Comparison of ENCODE assay signal across 11 cellular contexts in the genomic region with DNA sequence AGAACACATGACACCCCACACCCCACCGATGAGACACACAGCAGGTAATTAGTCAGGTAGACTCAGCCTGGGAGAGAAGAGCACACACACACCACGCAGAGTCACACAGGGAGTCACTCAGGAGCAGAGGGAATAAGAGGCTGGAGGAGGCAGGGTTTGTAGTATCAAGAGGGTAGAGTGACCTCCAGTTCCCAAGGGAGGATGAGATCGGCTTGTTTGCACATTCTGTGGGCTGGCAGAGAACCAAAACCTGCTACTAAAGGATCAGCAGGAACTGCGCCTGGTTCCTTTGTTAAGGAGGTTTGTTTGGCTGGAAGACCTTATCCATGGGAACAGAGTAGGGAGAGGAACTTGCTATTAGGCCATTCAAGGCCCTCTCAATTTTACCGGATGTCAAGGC.
DNase-seq lines count a peak whose midpoint lies in the region; ATAC-seq and TF ChIP-seq lines count a peak whose summit lies in the region.
"Had no signal": no experiment of that assay in that cellular context is flagged by ENCODE, and none has a peak within 500 bp of the region (broad histone marks: within the 10 kb centered on the region; RNA-seq: fewer than 3 reads in every experiment).

No MANE protein-coding gene starts in this region.

- H3K27ac Mint-ChIP-seq in H9 = no peak overlapping the region; a peak in 1 of 7 replicates
- no peak overlapping the region for H3K27ac Mint-ChIP-seq in WTC11
- H3K27ac Mint-ChIP-seq in neural progenitor cell = peak overlapping the region; percentile 71

- no peaks in the 10 kb centered on the region for H3F3A ChIP-seq in neural progenitor cell (ENCODE audit: low read depth)

- intact Hi-C loops in psoas muscle (cut with DNase I) = no loop called here

- H3K4me2 ChIP-seq in H9 (ENCODE audit: insufficient read depth, insufficient read length, low read length) (no peak overlapping the region), neural progenitor cell (no peak overlapping the region)

- H3K4me1 Mint-ChIP-seq in H9 (no peaks in the 10 kb centered on the region), WTC11 (no peaks in the 10 kb centered on the region), neural progenitor cell (peaks cover 11% of the 10 kb centered on the region)

- no peak overlapping the region for H2BK12ac ChIP-seq in H9 (ENCODE audit: insufficient read length, low read depth, low read length)

- H3K36me3 ChIP-seq in neural progenitor cell = no peaks in the 10 kb centered on the region
- no peaks in the 10 kb centered on the region for H3K36me3 ChIP-seq in psoas muscle (ENCODE audit: insufficient read depth in 1 of 2, low read depth in 1 of 2)
- H3K36me3 ChIP-seq: gastrocnemius medialis had no signal

- H3K4me1 ChIP-seq in H9 (ENCODE audit: insufficient read depth, low read length) = no peaks in the 10 kb centered on the region
- H3K4me1 ChIP-seq in neural progenitor cell = no peaks in the 10 kb centered on the region
- H3K4me1 ChIP-seq in psoas muscle = no peaks in the 10 kb centered on the region
- H3K4me1 ChIP-seq: gastrocnemius medialis had no signal

- H4K8ac ChIP-seq in H9 (replicated peaks; ENCODE audit: insufficient read length, low read depth, low read length) = no peak overlapping the region

- no peaks in the 10 kb centered on the region for H4K20me1 ChIP-seq in H9 (ENCODE audit: control insufficient read depth, insufficient read depth, insufficient read length)
- H4K20me1 ChIP-seq in neural progenitor cell (ENCODE audit: low read depth) = no peaks in the 10 kb centered on the region

- DNase-seq in H9 = no peak
- peak; percentile 93 for DNase-seq in NCI-H2107 (lab: John Stamatoyannopoulos, UW)
- DNase-seq in WTC11 (ENCODE audit: low spot score) = no peak
- DNase-seq in neural progenitor cell (ENCODE audit: low spot score) = no peak
- DNase-seq in occipital lobe (lab: John Stamatoyannopoulos, UW) = no peak
- no peak for DNase-seq in psoas muscle
- DNase-seq: amygdala, gastrocnemius medialis had no signal

- no peak overlapping the region for H3K56ac ChIP-seq in H9 (ENCODE audit: insufficient read length, low read depth, low read length)

- no peak overlapping the region for H4K5ac ChIP-seq in H9 (ENCODE audit: insufficient read length, low read depth, low read length)

- CTCF ChIA-PET in WTC11 (lab: Charles Lee) = no interaction called here

- no peaks in the 10 kb centered on the region for H3K9me3 ChIP-seq in H9 (ENCODE audit: control insufficient read depth, low read depth, low read length)
- H3K9me3 ChIP-seq in neural progenitor cell (ENCODE audit: low read depth) = no peaks in the 10 kb centered on the region
- no peaks in the 10 kb centered on the region for H3K9me3 ChIP-seq in psoas muscle
- H3K9me3 ChIP-seq: gastrocnemius medialis had no signal

- no peak overlapping the region for H3K4ac ChIP-seq in H9 (ENCODE audit: low read depth, low read length)

- ATAC-seq in WTC11 (no peak), HG02970 (IDR thresholded peaks at IDR 0.05; ENCODE audit: low FRiP score, unreplicated experiment) (no peak), GM21423 (IDR thresholded peaks at IDR 0.05; ENCODE audit: unreplicated experiment) (no peak), psoas muscle (no peak)
- ATAC-seq: gastrocnemius medialis, sciatic nerve had no signal

- no peak overlapping the region for H2BK20ac ChIP-seq in H9 (ENCODE audit: low read depth, low read length, poor library complexity, severe bottlenecking)

- H3K79me2 ChIP-seq in H9 (ENCODE audit: insufficient read depth, low read length) (no peaks in the 10 kb centered on the region), neural progenitor cell (ENCODE audit: low read depth) (no peaks in the 10 kb centered on the region)

- H3K9me3 Mint-ChIP-seq in H9 (peaks cover 2 to 10% of the 10 kb centered on the region in 2 experiments; a peak in 2 of 5 replicates), WTC11 (peaks cover 14% of the 10 kb centered on the region), neural progenitor cell (peaks cover 2% of the 10 kb centered on the region)

- H2AFZ ChIP-seq in H9 (ENCODE audit: low read length) = no peak overlapping the region
- no peak overlapping the region for H2AFZ ChIP-seq in neural progenitor cell (replicated peaks)

- no peak overlapping the region for H2BK15ac ChIP-seq in H9 (ENCODE audit: low read depth, low read length)

- H2BK120ac ChIP-seq in H9 (ENCODE audit: low read depth, low read length, poor library complexity, severe bottlenecking) = no peak overlapping the region

- H3K79me1 ChIP-seq in H9 (ENCODE audit: insufficient read depth, low read depth, low read length, poor library complexity, severe bottlenecking) = no peaks in the 10 kb centered on the region

- H3K27me3 ChIP-seq in H9 (ENCODE audit: insufficient read depth, low read length) = no peaks in the 10 kb centered on the region
- no peaks in the 10 kb centered on the region for H3K27me3 ChIP-seq in neural progenitor cell
- H3K27me3 ChIP-seq in psoas muscle (ENCODE audit: insufficient read depth in 3 of 3, low read length in 2 of 3) = no peaks in the 10 kb centered on the region
- H3K27me3 ChIP-seq: gastrocnemius medialis had no signal

- no peak overlapping the region for H2AK5ac ChIP-seq in H9 (ENCODE audit: insufficient read length, low read length)

- no peak overlapping the region for H3T11ph ChIP-seq in H9 (ENCODE audit: low read length)

- H3K9ac ChIP-seq in H9 (ENCODE audit: extremely low read depth, insufficient read length, low read length) = no peak overlapping the region
- no peak overlapping the region for H3K9ac ChIP-seq in neural progenitor cell

- H3K4me3 Mint-ChIP-seq in H9 (no peak overlapping the region), WTC11 (no peak overlapping the region), neural progenitor cell (no peak overlapping the region)

- H3K23ac ChIP-seq in H9 (ENCODE audit: insufficient read length, low read depth, low read length) = no peak overlapping the region

- no peak overlapping the region for H4K91ac ChIP-seq in H9 (ENCODE audit: insufficient read length, low read depth, low read length)

- no peak overlapping the region for H2BK5ac ChIP-seq in H9 (ENCODE audit: insufficient read length, low read length)

- no peak overlapping the region for H3K27ac ChIP-seq in H9 (ENCODE audit: insufficient read length, low read depth, low read length)
- no peak overlapping the region for H3K27ac ChIP-seq in neural progenitor cell
- no peak overlapping the region for H3K27ac ChIP-seq in psoas muscle
- H3K27ac ChIP-seq: gastrocnemius medialis had no signal

- H3K14ac ChIP-seq in H9 (ENCODE audit: insufficient read depth, low read length) = peak overlapping the region; percentile 43; the same call in 1 of the 2 replicates

- H3K4me3 ChIP-seq in neural progenitor cell (no peak overlapping the region), psoas muscle (no peak overlapping the region)
- H3K4me3 ChIP-seq: gastrocnemius medialis had no signal

- no peak overlapping the region for H3K18ac ChIP-seq in H9 (ENCODE audit: insufficient read length, low read depth, low read length)

- TF ChIP-seq CTCF in H9 (conservative IDR thresholded peaks at IDR 0.05) = no peak
- no peak for TF ChIP-seq CTCF in WTC11 (IDR thresholded peaks at IDR 0.05)
- TF ChIP-seq CTCF in neural progenitor cell (IDR thresholded peaks at IDR 0.05) = no peak
- TF ChIP-seq CTCF in psoas muscle (IDR thresholded peaks at IDR 0.05) = no peak

- H3K36me3 Mint-ChIP-seq in H9 (ENCODE audit: insufficient read depth in 1 of 3, low read depth in 3 of 3) = peaks cover 0 to 2% (median 0%) of the 10 kb centered on the region in 3 experiments; a peak in 3 of 7 replicates
- no peaks in the 10 kb centered on the region for H3K36me3 Mint-ChIP-seq in WTC11
- no peaks in the 10 kb centered on the region for H3K36me3 Mint-ChIP-seq in neural progenitor cell

- WGBS in H9 (ENCODE audit: extremely low coverage, insufficient read length, low lambda C conversion rate) = no CpG with 5 or more reads among the region's 5 CpGs
- 62 to 64% (median 63%) methylated on average over 5 of the region's 5 CpGs for WGBS in psoas muscle, 3 donors

- POLR2A ChIA-PET in WTC11 (lab: Charles Lee) = no interaction called here

- no peaks in the 10 kb centered on the region for H3K23me2 ChIP-seq in H9 (ENCODE audit: insufficient read length, low read depth, low read length, poor library complexity, severe bottlenecking)

- H3K27me3 Mint-ChIP-seq in H9 (ENCODE audit: low read depth) (peaks cover 2% of the 10 kb centered on the region), WTC11 (ENCODE audit: low read depth) (peaks cover 3% of the 10 kb centered on the region; the same call in 1 of the 2 replicates), neural progenitor cell (ENCODE audit: insufficient read depth, low read depth) (peaks cover 2% of the 10 kb centered on the region)

TF ChIP-seq in WTC11, 78 proteins besides CTCF, POLR2A, EP300 and RAD21:
- TF ChIP-seq ESRRA (CRISPR knock-in tag; IDR thresholded peaks at IDR 0.05; ENCODE audit: borderline replicate concordance) (no peak), ZNF512 (CRISPR knock-in tag; IDR thresholded peaks at IDR 0.05; ENCODE audit: borderline replicate concordance) (0 out of 2 replicates have a peak, but pooled peaks have one; percentile 34)
